Comparison of ENCODE assay signal across 8 cellular contexts in the genomic region with DNA sequence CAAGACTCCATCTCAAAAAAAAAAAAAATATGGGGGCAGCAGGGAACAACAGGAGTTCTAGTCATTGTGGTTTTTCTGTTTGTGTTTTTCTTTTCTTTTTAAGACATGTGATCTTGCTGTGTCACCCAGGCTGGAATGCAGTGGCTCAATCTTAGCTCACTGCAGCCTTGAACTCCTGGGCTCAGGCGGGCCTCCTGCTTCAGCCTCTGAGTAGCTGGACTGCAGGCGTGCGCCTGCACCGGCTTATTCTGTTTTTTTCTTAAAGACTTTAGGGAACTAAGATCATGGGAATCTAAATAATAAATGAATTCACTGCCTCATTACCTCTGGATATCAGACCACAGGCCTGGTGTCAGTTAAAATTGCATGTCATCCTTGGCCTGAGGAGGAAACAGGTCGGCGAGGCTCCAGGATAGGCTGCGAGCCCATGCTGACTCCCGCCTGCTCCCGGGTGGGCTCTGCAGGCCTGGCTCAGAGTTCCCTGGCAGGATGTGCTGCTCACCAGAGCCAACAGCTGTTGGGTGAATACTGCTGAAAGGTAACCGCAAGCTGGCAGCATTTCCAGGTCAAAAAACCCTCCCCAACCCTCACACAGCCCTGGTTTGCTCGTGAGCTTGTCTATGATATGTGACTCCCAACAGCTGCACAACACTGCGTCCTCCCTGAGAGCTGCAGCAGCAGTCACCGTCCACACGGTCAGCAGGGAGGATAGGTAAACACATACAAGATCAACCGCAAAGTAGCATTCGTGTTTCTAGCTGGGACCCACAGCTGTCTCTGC. TPM values are rescaled to one million over a fixed set of nuclear protein-coding genes. Genes with fewer than 3 reads are reported as not detected.
A peak's percentile ranks its signal among the peaks of the same experiment; 100 is the strongest.
DNase-seq lines count a peak whose midpoint lies in the region; ATAC-seq, FAIRE-seq and TF ChIP-seq lines count a peak whose summit lies in the region.

No MANE protein-coding gene starts in this region.

- no peak overlapping the region for H3K9ac ChIP-seq in GM12878 (ENCODE audit: control insufficient read depth, insufficient read depth, low read length)

- H3K4me3 Mint-ChIP-seq in CD8-positive, alpha-beta T cell = peak overlapping the region; percentile 27

- CTCF ChIA-PET in CD8-positive, alpha-beta T cell (lab: Charles Lee) = no interaction called here
- CTCF ChIA-PET in GM12878 (lab: Yijun Ruan, JAX) = no interaction called here

- 74% methylated on average over 16 of the region's 16 CpGs for WGBS in GM12878 (ENCODE audit: insufficient coverage, insufficient replicate concordance, low lambda C conversion rate, missing lambda C conversion rate)

- H3K36me3 Mint-ChIP-seq in CD8-positive, alpha-beta T cell = peaks cover 8% of the 10 kb centered on the region

- SMC1A ChIA-PET in GM12878 (lab: Charles Lee; ENCODE audit: uncharacterized antibody, unreplicated experiment) = no interaction called here

- H3K9me3 Mint-ChIP-seq in CD8-positive, alpha-beta T cell = no peaks in the 10 kb centered on the region

- BruUV-seq in GM12878 (replicated peaks; lab: Mats Ljungman, UMichigan) = no TSS peak

- H3K4me2 ChIP-seq in GM12878 (ENCODE audit: control insufficient read depth, insufficient read depth) = no peak overlapping the region

- in situ Hi-C loops in GM12878 (cut with MboI) = no loop called here

- TF ChIP-seq CTCF in CD8-positive, alpha-beta T cell (IDR thresholded peaks at IDR 0.05) = no peak
- no peak for TF ChIP-seq CTCF in GM12878 (IDR thresholded peaks at IDR 0.05 in 2 of 3, conservative IDR thresholded peaks at IDR 0.05 in 1 of 3; ENCODE audit: control insufficient read depth in 2 of 3, extremely low read depth in 1 of 3, insufficient read depth in 1 of 3, low read depth in 3 of 3, low read length in 3 of 3)

- no peak overlapping the region for H3K4me3 ChIP-seq in CD8-positive, alpha-beta T cell (ENCODE audit: low read depth, low read length)
- no peak overlapping the region for H3K4me3 ChIP-seq in H7 (ENCODE audit: insufficient read depth, low read depth, low read length)
- no peak overlapping the region for H3K4me3 ChIP-seq in GM12878

- H3K27me3 Mint-ChIP-seq in CD8-positive, alpha-beta T cell (ENCODE audit: low read depth) = peaks cover 2% of the 10 kb centered on the region

- no peaks in the 10 kb centered on the region for H3K36me3 ChIP-seq in CD8-positive, alpha-beta T cell (ENCODE audit: insufficient read depth, low read length)
- H3K36me3 ChIP-seq in H7 (replicated peaks; ENCODE audit: control insufficient read depth, insufficient read depth, low read length) (no peaks in the 10 kb centered on the region), GM12878 (ENCODE audit: control insufficient read depth in 2 of 2, insufficient read depth in 2 of 2, low read length in 1 of 2) (no peaks in the 10 kb centered on the region)

- no peaks in the 10 kb centered on the region for H3K27me3 ChIP-seq in CD8-positive, alpha-beta T cell (ENCODE audit: insufficient read depth, low read length)
- H3K27me3 ChIP-seq in H7 (ENCODE audit: control insufficient read depth, insufficient read depth, low read length) (no peaks in the 10 kb centered on the region), GM12878 (replicated peaks in 1 of 2; ENCODE audit: control insufficient read depth in 2 of 2, insufficient read depth in 2 of 2, low read length in 1 of 2) (no peaks in the 10 kb centered on the region)

- ATAC-seq in CD8-positive, alpha-beta T cell = peak; percentile 20
- ATAC-seq in GM12878 (peak; percentile 61), HG03095 (IDR thresholded peaks at IDR 0.05; ENCODE audit: unreplicated experiment) (no peak)

- DNase-seq in CD8-positive, alpha-beta T cell = peak in 1 of 7 experiments; percentile 12
- peak; percentile 32 for DNase-seq in H7
- peak; percentile 95 for DNase-seq in NCI-H2107 (lab: John Stamatoyannopoulos, UW)
- DNase-seq in GM12878 (ENCODE audit: low read depth, low spot score) = peak; percentile 7
- DNase-seq in non-pigmented ciliary epithelial cell (ENCODE audit: low read depth) = peak; percentile 58
- no peak for DNase-seq in SKM-1 (lab: John Stamatoyannopoulos, UW; ENCODE audit: unreplicated experiment)
- no peak for DNase-seq in HT-29 (ENCODE audit: low spot score)

- peak overlapping the region; percentile 76 for H3K27ac Mint-ChIP-seq in CD8-positive, alpha-beta T cell

- peaks cover 31% of the 10 kb centered on the region for H3K4me1 ChIP-seq in CD8-positive, alpha-beta T cell (ENCODE audit: insufficient read depth, low read length)
- peaks cover 12% of the 10 kb centered on the region for H3K4me1 ChIP-seq in GM12878 (ENCODE audit: control insufficient read depth, insufficient read depth, low read length)

- no peak for FAIRE-seq in GM12878 (lab: Jason Lieb, UNC)

- no peak for TF ChIP-seq EP300 in GM12878 (IDR thresholded peaks at IDR 0.05; ENCODE audit: borderline replicate concordance in 1 of 2, control insufficient read depth in 1 of 2, low read depth in 2 of 2, low read length in 2 of 2)

- no peaks in the 10 kb centered on the region for H3K9me3 ChIP-seq in CD8-positive, alpha-beta T cell (ENCODE audit: low read length)
- no peaks in the 10 kb centered on the region for H3K9me3 ChIP-seq in GM12878 (replicated peaks; ENCODE audit: control insufficient read depth, insufficient read depth, low read length)

- intact Hi-C loops in CD8-positive, alpha-beta T cell (cut with DNase I, micrococcal nuclease) = no loop called here
- intact Hi-C loops in GM12878 (cut with micrococcal nuclease; ENCODE audit: unreplicated experiment) = no loop called here

- no peak for TF ChIP-seq POLR2A in GM12878 (IDR thresholded peaks at IDR 0.05; ENCODE audit: low read depth, low read length)

- peak overlapping the region; percentile 2; the same call in 1 of the 2 replicates for H2AFZ ChIP-seq in GM12878 (ENCODE audit: control insufficient read depth, low read depth, low read length)

- RAD21 ChIA-PET in GM12878 (lab: Charles Lee; ENCODE audit: unreplicated experiment) = no interaction called here

- H3K27ac ChIP-seq in CD8-positive, alpha-beta T cell (ENCODE audit: low read depth, low read length) = no peak overlapping the region
- H3K27ac ChIP-seq in GM12878 (ENCODE audit: control insufficient read depth, insufficient read depth) = no peak overlapping the region

- no peaks in the 10 kb centered on the region for H4K20me1 ChIP-seq in GM12878 (ENCODE audit: control insufficient read depth, insufficient read depth)

- H3K79me2 ChIP-seq in GM12878 (ENCODE audit: control insufficient read depth, insufficient read depth, low read length) = no peaks in the 10 kb centered on the region

- no peak for TF ChIP-seq RAD21 in GM12878 (IDR thresholded peaks at IDR 0.05; ENCODE audit: insufficient read depth, low read depth, low read length)

- POLR2A ChIA-PET in CD8-positive, alpha-beta T cell (lab: Charles Lee) = no interaction called here
- POLR2A ChIA-PET in GM12878 (lab: Charles Lee) = interaction anchor here (0.7 kb wide), 1 partner anchor 20 kb away, joined by 3 read pairs; no protein-coding TSS in a partner anchor

- H3K4me1 Mint-ChIP-seq in CD8-positive, alpha-beta T cell (ENCODE audit: low read depth) = peaks cover 23% of the 10 kb centered on the region

TF ChIP-seq in GM12878, 131 proteins besides CTCF, POLR2A, EP300 and RAD21:
- TF ChIP-seq NFYA (IDR thresholded peaks at IDR 0.05; ENCODE audit: borderline replicate concordance, low read depth, low read length) (no peak), RUNX3 (IDR thresholded peaks at IDR 0.05; ENCODE audit: low read length) (peak; percentile 38; the same call in 1 of the 2 replicates), RBBP5 (conservative IDR thresholded peaks at IDR 0.05) (no peak), HDAC6 (IDR thresholded peaks at IDR 0.05; ENCODE audit: unreplicated experiment) (no peak), FOXK2 (IDR thresholded peaks at IDR 0.05) (no peak), SUPT20H (IDR thresholded peaks at IDR 0.05; ENCODE audit: borderline replicate concordance, control insufficient read depth, low read depth, low read length) (no peak), EED (IDR thresholded peaks at IDR 0.05; ENCODE audit: low read depth) (0 out of 2 replicates have a peak, but pooled peaks have one; percentile 13), DPF2 (IDR thresholded peaks at IDR 0.05) (no peak), ZNF207 (IDR thresholded peaks at IDR 0.05; ENCODE audit: borderline replicate concordance) (no peak), TCF3 (IDR thresholded peaks at IDR 0.05; ENCODE audit: borderline replicate concordance, insufficient read depth, low read depth, low read length) (no peak)

RNA-seq across cellular contexts. Expression of a gene that starts 58.1 kb away (rescaled TPM):
- 1 to 10 TPM; 5.4 to 6.0 TPM for total RNA-seq in CD8-positive, alpha-beta T cell
- 11.1 and 12.2 TPM in 2 replicates for total RNA-seq in H7 (2014; rRNA removed; shearing (Covaris generic))
- total RNA-seq in GM12878 (2013; cell fraction: nucleolus; rRNA removed) = 21.3 and 21.8 TPM in 2 replicates
- 25.2 and 28.0 TPM in 2 replicates for total RNA-seq in GM12878 (2014; rRNA removed)
- total RNA-seq in GM12878 (2014; rRNA removed; fragmentation: Illumina TruSeq; extraction: Trizol) = 22.2 and 24.9 TPM in 2 replicates
- total RNA-seq in GM12878 (2021) = 22.5 and 24.2 TPM in 2 replicates
- polyA plus RNA-seq in GM12878 (2011; ENCODE audit: low read depth) = 14.5 TPM
- 34.5 and 57.5 TPM in 2 replicates for polyA plus RNA-seq in GM12878 (2011; rRNA removed)
- 19.1 and 19.6 TPM in 2 replicates for polyA plus RNA-seq in GM12878 (2011; cell fraction: cytosol; rRNA removed)
- polyA plus RNA-seq in GM12878 (2011; cell fraction: nucleus; rRNA removed) = 11.5 and 14.0 TPM in 2 replicates
- 16.6 and 21.1 TPM in 2 replicates for polyA plus RNA-seq in GM12878 (2012)
- polyA plus RNA-seq in GM12878 (2014; fragmentation: Illumina TruSeq; extraction: Trizol) = 18.1 and 21.5 TPM in 2 replicates
- 10 to 100 TPM in 1 of 2 experiments, 1 to 10 TPM in 1; 5.4 to 14.2 TPM for polyA plus RNA-seq in GM12878 (2014; fragmentation: Nextera tagmentation; extraction: Ambion mirVana)
- 21.6 and 24.1 TPM in 2 replicates for polyA plus RNA-seq in GM12878 (2014; rRNA removed)
- polyA plus RNA-seq in GM12878 (2016; fragmentation: Nextera tagmentation; extraction: Ambion mirVana) = 10 to 100 TPM; 43.2 to 44.8 TPM
- 13.2 and 16.5 TPM in 2 replicates for polyA minus RNA-seq in GM12878 (2011; rRNA and poly(A)+ RNA removed)
- polyA minus RNA-seq in GM12878 (2011; cell fraction: cytosol; rRNA and poly(A)+ RNA removed) = 4.3 and 8.4 TPM in 2 replicates
- 6.3 and 11.3 TPM in 2 replicates for polyA minus RNA-seq in GM12878 (2011; cell fraction: nucleus; rRNA and poly(A)+ RNA removed)
- total RNA-seq in HT-29 (2014; rRNA removed; shearing (Covaris generic)) = 20.5 and 21.5 TPM in 2 replicates

Comparison
In these comparisons a context has a peak if more than half of its experiments do, and no peak if none do; other contexts are left out.
1. DNase-seq: peak in H7 (single experiment), NCI-H2107 (single experiment), GM12878 (single experiment) and non-pigmented ciliary epithelial cell (single experiment); none in SKM-1 (single experiment) and HT-29 (single experiment).